23 cellular contexts compared by ENCODE assay signal in the genomic region with DNA sequence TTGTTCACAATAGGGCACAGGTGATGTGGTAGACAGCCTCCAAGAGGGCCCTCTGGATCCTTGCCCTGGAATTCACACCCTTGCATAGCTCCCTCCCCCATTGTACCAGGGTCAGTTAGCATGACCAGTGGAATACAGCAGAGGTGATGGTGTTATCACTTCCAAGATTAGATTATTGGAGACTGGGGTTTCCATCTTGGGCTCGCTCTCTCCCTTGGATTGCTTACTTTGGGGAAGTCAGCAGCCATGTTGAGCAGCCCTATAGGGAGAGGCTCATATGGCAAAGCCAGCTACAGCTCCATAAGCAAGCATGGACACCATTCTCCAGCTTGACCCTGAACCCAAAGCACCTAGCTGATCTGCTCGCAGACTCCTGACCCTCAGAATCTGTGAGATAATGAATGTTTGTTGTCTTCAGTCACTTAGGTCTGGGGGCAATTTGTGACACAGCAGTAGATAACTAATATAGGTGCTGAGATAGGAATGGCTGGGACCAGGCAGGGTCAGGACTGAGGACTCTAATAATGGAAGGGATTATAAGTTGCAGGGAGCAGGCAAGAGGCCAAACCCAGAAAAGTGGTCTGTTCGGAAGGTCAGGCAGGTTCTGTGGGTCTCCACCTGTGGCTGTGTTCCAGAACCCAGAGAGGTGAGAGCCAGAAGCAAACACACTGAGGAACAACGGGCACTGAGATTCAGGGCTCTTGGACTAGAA.
"Had no signal": no experiment of that assay in that cellular context is flagged by ENCODE, and none has a peak within 500 bp of the region (broad histone marks: within the 10 kb centered on the region; RNA-seq: fewer than 3 reads in every experiment).

No MANE protein-coding gene starts in this region.

- DNase-seq: activated B cell treated with CpG ODN at 0.5 μM for 24 hours; activated CD4-positive, alpha-beta memory T cell treated with anti-CD3 and anti-CD28 coated beads for 36 hours; activated CD4-positive, alpha-beta T cell treated with anti-CD3 and anti-CD28 coated beads for 36 hours; activated gamma-delta T cell treated with Interleukin-2 at 50 U/mL for 16 hours; activated T-cell treated with anti-CD3 and anti-CD28 coated beads for 4 hours; aorta; dermis blood vessel endothelial cell; effector memory CD4-positive, alpha-beta T cell; hypothalamus; retina; stimulated activated CD4-positive, alpha-beta T cell treated with anti-CD3 and anti-CD28 coated beads, Interleukin-2, amount 100 ng/mL, for 48 hours; stimulated activated CD8-positive, alpha-beta memory T cell treated with anti-CD3 and anti-CD28 coated beads, Interleukin-4, amount 100 ng/mL, for 48 hours; stimulated activated naive B cell treated with anti-CD40 and anti-IgM and Interleukin-4, amounts not matched to agents 10 μg/mL and 1 μg/mL and 100 μg/mL, for 72 hours; T1000; upper lobe of right lung had no signal

- H3K4me1 Mint-ChIP-seq: brain had no signal

- H3K9me3 ChIP-seq: upper lobe of right lung had no signal

- H3K4me3 ChIP-seq: upper lobe of right lung had no signal

- H3K27ac Mint-ChIP-seq: activated B cell treated with CpG ODN at 0.5 μM for 24 hours; activated CD4-positive, alpha-beta memory T cell treated with anti-CD3 and anti-CD28 coated beads for 36 hours; activated CD4-positive, alpha-beta T cell treated with anti-CD3 and anti-CD28 coated beads for 36 hours; activated T-helper 1 cell treated with anti-CD3 and anti-CD28 coated beads, Interleukin-12 subunit alpha, Interleukin-12 subunit beta, Interleukin-2, Interleukin-4 antibody, amounts not matched to agents 30 ng/mL and 10 ng/mL and 1 ng/mL, durations not matched to agents 14 hours and 24 hours and 36 hours; brain; stimulated activated naive B cell treated with anti-CD40 and anti-IgM and Interleukin-4, amounts not matched to agents 10 μg/mL and 1 μg/mL and 100 μg/mL, for 72 hours had no signal

- FAIRE-seq: endothelial cell of umbilical vein, frontal cortex, islet of Langerhans had no signal

- H3K27me3 ChIP-seq: upper lobe of right lung had no signal

- H3K9me3 Mint-ChIP-seq: activated B cell treated with CpG ODN at 0.5 μM for 24 hours had no signal

- H3K27ac ChIP-seq: upper lobe of right lung had no signal

- H3K27me3 Mint-ChIP-seq: activated B cell treated with CpG ODN at 0.5 μM for 24 hours; activated CD4-positive, alpha-beta memory T cell treated with anti-CD3 and anti-CD28 coated beads for 36 hours; activated CD4-positive, alpha-beta T cell treated with anti-CD3 and anti-CD28 coated beads for 36 hours had no signal

- H3K4me3 Mint-ChIP-seq: activated B cell treated with CpG ODN at 0.5 μM for 24 hours; activated CD4-positive, alpha-beta memory T cell treated with anti-CD3 and anti-CD28 coated beads for 36 hours; activated CD4-positive, alpha-beta T cell treated with anti-CD3 and anti-CD28 coated beads for 36 hours; activated T-helper 1 cell treated with anti-CD3 and anti-CD28 coated beads, Interleukin-12 subunit alpha, Interleukin-12 subunit beta, Interleukin-2, Interleukin-4 antibody, amounts not matched to agents 30 ng/mL and 10 ng/mL and 1 ng/mL, durations not matched to agents 14 hours and 24 hours and 36 hours; brain; neural crest cell; stimulated activated naive B cell treated with anti-CD40 and anti-IgM and Interleukin-4, amounts not matched to agents 10 μg/mL and 1 μg/mL and 100 μg/mL, for 72 hours had no signal

- ATAC-seq: activated CD4-positive, alpha-beta T cell treated with anti-CD3 and anti-CD28 coated beads for 36 hours; activated naive CD4-positive, alpha-beta T cell treated with anti-CD3 and anti-CD28 coated beads, Interleukin-2, amount 50 U/mL, for 72 hours; esophagus mucosa; stimulated activated naive B cell treated with anti-CD40 and anti-IgM and Interleukin-4, amounts not matched to agents 10 μg/mL and 1 μg/mL and 100 μg/mL, for 72 hours; upper lobe of right lung had no signal

- H3K36me3 ChIP-seq: upper lobe of right lung had no signal

- H3K36me3 Mint-ChIP-seq: activated naive CD4-positive, alpha-beta T cell treated with anti-CD3 and anti-CD28 coated beads, Interleukin-2, amount 50 U/mL, for 72 hours; brain had no signal
